ENCODE assay signal across 1 cellular context in the genomic region with DNA sequence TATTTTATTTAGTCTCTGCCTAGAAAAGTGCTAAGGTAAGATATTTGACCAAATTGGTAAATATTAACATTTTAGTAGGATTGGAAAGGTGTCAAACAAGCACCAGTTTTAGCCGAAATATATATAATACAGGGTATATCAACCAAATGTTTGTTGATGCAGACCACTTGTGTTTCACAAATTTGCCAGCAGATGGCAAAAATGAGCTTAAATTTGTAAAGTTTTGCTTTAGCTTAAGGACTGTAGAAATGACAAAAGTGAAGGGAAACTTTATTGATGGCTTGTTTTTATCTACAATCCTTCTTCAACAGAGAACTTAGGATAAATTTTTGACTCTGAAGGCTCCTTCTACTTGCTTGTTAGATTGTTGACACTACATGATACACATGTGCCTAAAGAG.
TF ChIP-seq lines count a peak whose summit lies in the region.

No MANE protein-coding gene starts in this region.

TF ChIP-seq in GM23338, 12 proteins besides CTCF, POLR2A, EP300 and RAD21 (continued from another document):
- no peak for TF ChIP-seq ZNF462 (CRISPR knock-in tag; IDR thresholded peaks at IDR 0.05)
- TF ChIP-seq ETS1 (IDR thresholded peaks at IDR 0.05) = no peak
- no peak for TF ChIP-seq NANOG (IDR thresholded peaks at IDR 0.05; ENCODE audit: borderline replicate concordance)
- TF ChIP-seq ZNF114 (CRISPR knock-in tag; IDR thresholded peaks at IDR 0.05) = no peak
- TF ChIP-seq JUNB (IDR thresholded peaks at IDR 0.05; ENCODE audit: unreplicated experiment) = no peak
- TF ChIP-seq POLR2AphosphoS5 (IDR thresholded peaks at IDR 0.05; ENCODE audit: low read depth) = no peak
- no peak for TF ChIP-seq EZH2 (IDR thresholded peaks at IDR 0.05; ENCODE audit: low read depth, unreplicated experiment)
- TF ChIP-seq, protein P1, sequence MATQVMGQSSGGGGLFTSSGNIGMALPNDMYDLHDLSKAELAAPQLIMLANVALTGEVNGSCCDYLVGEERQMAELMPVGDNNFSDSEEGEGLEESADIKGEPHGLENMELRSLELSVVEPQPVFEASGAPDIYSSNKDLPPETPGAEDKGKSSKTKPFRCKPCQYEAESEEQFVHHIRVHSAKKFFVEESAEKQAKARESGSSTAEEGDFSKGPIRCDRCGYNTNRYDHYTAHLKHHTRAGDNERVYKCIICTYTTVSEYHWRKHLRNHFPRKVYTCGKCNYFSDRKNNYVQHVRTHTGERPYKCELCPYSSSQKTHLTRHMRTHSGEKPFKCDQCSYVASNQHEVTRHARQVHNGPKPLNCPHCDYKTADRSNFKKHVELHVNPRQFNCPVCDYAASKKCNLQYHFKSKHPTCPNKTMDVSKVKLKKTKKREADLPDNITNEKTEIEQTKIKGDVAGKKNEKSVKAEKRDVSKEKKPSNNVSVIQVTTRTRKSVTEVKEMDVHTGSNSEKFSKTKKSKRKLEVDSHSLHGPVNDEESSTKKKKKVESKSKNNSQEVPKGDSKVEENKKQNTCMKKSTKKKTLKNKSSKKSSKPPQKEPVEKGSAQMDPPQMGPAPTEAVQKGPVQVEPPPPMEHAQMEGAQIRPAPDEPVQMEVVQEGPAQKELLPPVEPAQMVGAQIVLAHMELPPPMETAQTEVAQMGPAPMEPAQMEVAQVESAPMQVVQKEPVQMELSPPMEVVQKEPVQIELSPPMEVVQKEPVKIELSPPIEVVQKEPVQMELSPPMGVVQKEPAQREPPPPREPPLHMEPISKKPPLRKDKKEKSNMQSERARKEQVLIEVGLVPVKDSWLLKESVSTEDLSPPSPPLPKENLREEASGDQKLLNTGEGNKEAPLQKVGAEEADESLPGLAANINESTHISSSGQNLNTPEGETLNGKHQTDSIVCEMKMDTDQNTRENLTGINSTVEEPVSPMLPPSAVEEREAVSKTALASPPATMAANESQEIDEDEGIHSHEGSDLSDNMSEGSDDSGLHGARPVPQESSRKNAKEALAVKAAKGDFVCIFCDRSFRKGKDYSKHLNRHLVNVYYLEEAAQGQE (IDR thresholded peaks at IDR 0.05; ENCODE audit: unreplicated experiment) = no peak
